Comparison of ENCODE assay signal across 8 cellular contexts in genomic region chr3:139173372-139174108, GRCh38.
DNase-seq lines count a peak whose midpoint lies in the region; ATAC-seq and TF ChIP-seq lines count a peak whose summit lies in the region.

No MANE protein-coding gene starts in this region.

- DNase-seq in A673 (ENCODE audit: low spot score) (no peak), LHCN-M2 (ENCODE audit: low read depth) (peak; percentile 81), dedifferentiated amniotic fluid mesenchymal stem cell (ENCODE audit: extremely low spot score) (peak; percentile 67), NCI-H2171 (lab: John Stamatoyannopoulos, UW) (no peak), NCI-H187 (lab: John Stamatoyannopoulos, UW) (no peak), D341Med (ENCODE audit: low spot score) (no peak)

- BruUV-seq in A673 (replicated peaks; lab: Mats Ljungman, UMichigan), result no TSS peak

- H3K4me1 ChIP-seq in A673 (ENCODE audit: insufficient read depth, low read length, poor library complexity, severe bottlenecking) (no peaks in the 10 kb centered on the region), muscle layer of duodenum (ENCODE audit: control insufficient read depth in 1 of 2, insufficient read depth in 2 of 2, low read length in 2 of 2) (no peaks in the 10 kb centered on the region)

- H3K36me3 ChIP-seq in A673 (ENCODE audit: insufficient read depth, low read length, poor library complexity, severe bottlenecking) (no peaks in the 10 kb centered on the region), muscle layer of duodenum (ENCODE audit: control insufficient read depth in 1 of 2, insufficient read depth in 2 of 2, low read length in 2 of 2) (no peaks in the 10 kb centered on the region)

- POLR2A ChIA-PET in A673 (lab: Charles Lee; ENCODE audit: low non-redundant PET), result no interaction called here

- no peak for TF ChIP-seq CTCF in A673 (conservative IDR thresholded peaks at IDR 0.05; ENCODE audit: low read depth, low read length)

- H3K4me3 ChIP-seq in A673 (ENCODE audit: low read depth, low read length, poor library complexity, severe bottlenecking), result peak overlapping the region; percentile 18
- H3K4me3 ChIP-seq in muscle layer of duodenum (ENCODE audit: low read depth in 1 of 2, low read length in 2 of 2), result peak overlapping the region; percentile 54 to 58

- intact Hi-C loops in A673 (cut with micrococcal nuclease; ENCODE audit: unreplicated experiment), result no loop called here

- no peak overlapping the region for H3K27ac ChIP-seq in A673 (ENCODE audit: low read depth, low read length, poor library complexity, severe bottlenecking)
- H3K27ac ChIP-seq in muscle layer of duodenum (ENCODE audit: low read length), result peak overlapping the region; percentile 24

- no peak for ATAC-seq in HG03342 (IDR thresholded peaks at IDR 0.05; ENCODE audit: unreplicated experiment)

- H3K9me3 ChIP-seq in A673 (ENCODE audit: low read depth, low read length, poor library complexity, severe bottlenecking), result no peaks in the 10 kb centered on the region
- H3K9me3 ChIP-seq in muscle layer of duodenum (ENCODE audit: control insufficient read depth in 1 of 2, low read length in 2 of 2), result peaks cover 0 to 3% of the 10 kb centered on the region in 2 donors

- H3K27me3 ChIP-seq in A673 (replicated peaks; ENCODE audit: insufficient read depth, low read depth, low read length, poor library complexity) (peaks cover 4% of the 10 kb centered on the region), muscle layer of duodenum (ENCODE audit: low read depth, low read length) (no peaks in the 10 kb centered on the region)

- CTCF ChIA-PET in A673 (lab: Charles Lee), result no interaction called here

Comparison
In these comparisons a context has a peak if more than half of its experiments do, and no peak if none do; other contexts are left out.
1. DNase-seq: peak in LHCN-M2 (single experiment) and dedifferentiated amniotic fluid mesenchymal stem cell (single experiment); none in A673 (single experiment), NCI-H2171 (single experiment), NCI-H187 (0 of 2) and D341Med (single experiment).